1 cellular context compared by ENCODE assay signal in the genomic region with DNA sequence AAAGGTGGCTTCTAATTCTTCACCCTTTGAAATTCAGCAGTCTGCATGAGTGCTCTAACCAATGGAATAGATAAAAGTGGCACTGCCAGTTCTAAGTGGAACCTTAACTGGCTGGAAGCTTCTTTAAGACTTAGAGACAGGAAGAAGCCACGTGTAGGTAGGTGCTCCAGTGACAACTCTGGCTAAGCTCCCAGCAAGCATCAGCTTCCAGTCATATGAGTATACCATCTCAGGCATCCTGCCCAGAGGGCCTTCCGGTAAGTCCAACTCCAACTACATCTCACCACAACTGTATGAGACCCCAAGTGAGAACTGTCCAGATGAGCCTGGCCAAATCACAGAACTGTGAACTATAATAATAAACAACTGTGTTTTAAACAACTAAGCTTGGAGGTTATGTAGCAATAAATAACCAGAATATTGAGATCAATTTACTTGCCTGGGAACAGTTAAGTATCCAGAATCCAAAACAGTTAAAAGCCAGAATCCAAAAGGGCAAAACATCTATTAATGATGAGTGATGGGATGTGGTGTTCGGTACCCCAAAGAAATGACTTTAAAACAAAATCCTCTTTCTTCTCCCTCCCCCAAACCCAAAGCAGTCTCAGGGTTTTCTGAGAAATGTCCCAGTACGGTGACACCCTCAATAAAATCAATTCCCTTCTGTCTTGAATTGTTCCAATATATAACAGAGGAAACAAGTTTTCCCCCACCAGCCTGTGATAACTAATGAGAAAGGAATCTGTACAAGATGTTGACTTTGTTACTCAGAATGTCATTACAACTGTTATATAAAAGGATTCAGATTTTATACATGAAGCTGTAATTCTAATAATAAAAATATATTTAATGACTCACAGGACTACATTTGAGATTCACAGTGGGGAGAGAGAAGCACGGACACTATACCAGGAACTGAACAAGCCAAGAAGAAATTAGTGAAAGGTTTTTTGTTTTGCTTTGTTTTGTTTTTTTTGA.
TF ChIP-seq lines count a peak whose summit lies in the region.

No MANE protein-coding gene starts in this region.

TF ChIP-seq in SK-N-SH, 30 proteins besides CTCF, POLR2A, EP300 and RAD21 (continued from another document):
- TF ChIP-seq, protein P1, sequence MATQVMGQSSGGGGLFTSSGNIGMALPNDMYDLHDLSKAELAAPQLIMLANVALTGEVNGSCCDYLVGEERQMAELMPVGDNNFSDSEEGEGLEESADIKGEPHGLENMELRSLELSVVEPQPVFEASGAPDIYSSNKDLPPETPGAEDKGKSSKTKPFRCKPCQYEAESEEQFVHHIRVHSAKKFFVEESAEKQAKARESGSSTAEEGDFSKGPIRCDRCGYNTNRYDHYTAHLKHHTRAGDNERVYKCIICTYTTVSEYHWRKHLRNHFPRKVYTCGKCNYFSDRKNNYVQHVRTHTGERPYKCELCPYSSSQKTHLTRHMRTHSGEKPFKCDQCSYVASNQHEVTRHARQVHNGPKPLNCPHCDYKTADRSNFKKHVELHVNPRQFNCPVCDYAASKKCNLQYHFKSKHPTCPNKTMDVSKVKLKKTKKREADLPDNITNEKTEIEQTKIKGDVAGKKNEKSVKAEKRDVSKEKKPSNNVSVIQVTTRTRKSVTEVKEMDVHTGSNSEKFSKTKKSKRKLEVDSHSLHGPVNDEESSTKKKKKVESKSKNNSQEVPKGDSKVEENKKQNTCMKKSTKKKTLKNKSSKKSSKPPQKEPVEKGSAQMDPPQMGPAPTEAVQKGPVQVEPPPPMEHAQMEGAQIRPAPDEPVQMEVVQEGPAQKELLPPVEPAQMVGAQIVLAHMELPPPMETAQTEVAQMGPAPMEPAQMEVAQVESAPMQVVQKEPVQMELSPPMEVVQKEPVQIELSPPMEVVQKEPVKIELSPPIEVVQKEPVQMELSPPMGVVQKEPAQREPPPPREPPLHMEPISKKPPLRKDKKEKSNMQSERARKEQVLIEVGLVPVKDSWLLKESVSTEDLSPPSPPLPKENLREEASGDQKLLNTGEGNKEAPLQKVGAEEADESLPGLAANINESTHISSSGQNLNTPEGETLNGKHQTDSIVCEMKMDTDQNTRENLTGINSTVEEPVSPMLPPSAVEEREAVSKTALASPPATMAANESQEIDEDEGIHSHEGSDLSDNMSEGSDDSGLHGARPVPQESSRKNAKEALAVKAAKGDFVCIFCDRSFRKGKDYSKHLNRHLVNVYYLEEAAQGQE (IDR thresholded peaks at IDR 0.05; ENCODE audit: low read depth, low read length) = no peak
- TF ChIP-seq FOXM1 (IDR thresholded peaks at IDR 0.05; ENCODE audit: low read depth) (no peak), FOSL2 (IDR thresholded peaks at IDR 0.05; ENCODE audit: borderline replicate concordance, low read depth) (peak; percentile 83), TEAD4 (IDR thresholded peaks at IDR 0.05; ENCODE audit: borderline replicate concordance, insufficient read depth) (peak; percentile 42; the same call in 1 of the 2 replicates), RCOR1 (IDR thresholded peaks at IDR 0.05; ENCODE audit: low read length) (no peak), MEF2A (IDR thresholded peaks at IDR 0.05; ENCODE audit: borderline replicate concordance, low read depth) (peak; percentile 85), GABPA (IDR thresholded peaks at IDR 0.05; ENCODE audit: low read depth) (0 out of 2 replicates have a peak, but pooled peaks have one; percentile 12), NFIC (IDR thresholded peaks at IDR 0.05; ENCODE audit: borderline replicate concordance) (peak; percentile 89), CHD2 (IDR thresholded peaks at IDR 0.05; ENCODE audit: low read length, partially characterized antibody) (no peak), EZH2phosphoT487 (IDR thresholded peaks at IDR 0.05; ENCODE audit: borderline replicate concordance, low read depth) (no peak), TCF12 (IDR thresholded peaks at IDR 0.05) (peak; percentile 80), SIN3A (IDR thresholded peaks at IDR 0.05; ENCODE audit: borderline replicate concordance, low read depth, low read length) (peak; percentile 60; the same call in 1 of the 2 replicates), RXRA (IDR thresholded peaks at IDR 0.05; ENCODE audit: borderline replicate concordance, low read depth) (no peak), MXI1 (IDR thresholded peaks at IDR 0.05; ENCODE audit: low read depth, low read length) (0 out of 2 replicates have a peak, but pooled peaks have one; percentile 13), JUND (IDR thresholded peaks at IDR 0.05) (peak; percentile 77), YY1 (IDR thresholded peaks at IDR 0.05; ENCODE audit: low read depth) (no peak), FOXJ3 (CRISPR knock-in tag; IDR thresholded peaks at IDR 0.05) (no peak), NRF1 (IDR thresholded peaks at IDR 0.05; ENCODE audit: low read depth, low read length) (no peak), TAF1 (IDR thresholded peaks at IDR 0.05; ENCODE audit: borderline replicate concordance, low read depth, low read length) (peak; percentile 26; the same call in 1 of the 2 replicates), ELF1 (IDR thresholded peaks at IDR 0.05) (0 out of 2 replicates have a peak, but pooled peaks have one; percentile 40), SMC3 (IDR thresholded peaks at IDR 0.05; ENCODE audit: low read depth, low read length) (no peak), RFX5 (IDR thresholded peaks at IDR 0.05; ENCODE audit: low read length) (no peak)
- TF ChIP-seq, protein P2, sequence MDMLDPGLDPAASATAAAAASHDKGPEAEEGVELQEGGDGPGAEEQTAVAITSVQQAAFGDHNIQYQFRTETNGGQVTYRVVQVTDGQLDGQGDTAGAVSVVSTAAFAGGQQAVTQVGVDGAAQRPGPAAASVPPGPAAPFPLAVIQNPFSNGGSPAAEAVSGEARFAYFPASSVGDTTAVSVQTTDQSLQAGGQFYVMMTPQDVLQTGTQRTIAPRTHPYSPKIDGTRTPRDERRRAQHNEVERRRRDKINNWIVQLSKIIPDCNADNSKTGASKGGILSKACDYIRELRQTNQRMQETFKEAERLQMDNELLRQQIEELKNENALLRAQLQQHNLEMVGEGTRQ (IDR thresholded peaks at IDR 0.05; ENCODE audit: borderline replicate concordance, low read depth, low read length) = no peak
- TF ChIP-seq, protein P3, sequence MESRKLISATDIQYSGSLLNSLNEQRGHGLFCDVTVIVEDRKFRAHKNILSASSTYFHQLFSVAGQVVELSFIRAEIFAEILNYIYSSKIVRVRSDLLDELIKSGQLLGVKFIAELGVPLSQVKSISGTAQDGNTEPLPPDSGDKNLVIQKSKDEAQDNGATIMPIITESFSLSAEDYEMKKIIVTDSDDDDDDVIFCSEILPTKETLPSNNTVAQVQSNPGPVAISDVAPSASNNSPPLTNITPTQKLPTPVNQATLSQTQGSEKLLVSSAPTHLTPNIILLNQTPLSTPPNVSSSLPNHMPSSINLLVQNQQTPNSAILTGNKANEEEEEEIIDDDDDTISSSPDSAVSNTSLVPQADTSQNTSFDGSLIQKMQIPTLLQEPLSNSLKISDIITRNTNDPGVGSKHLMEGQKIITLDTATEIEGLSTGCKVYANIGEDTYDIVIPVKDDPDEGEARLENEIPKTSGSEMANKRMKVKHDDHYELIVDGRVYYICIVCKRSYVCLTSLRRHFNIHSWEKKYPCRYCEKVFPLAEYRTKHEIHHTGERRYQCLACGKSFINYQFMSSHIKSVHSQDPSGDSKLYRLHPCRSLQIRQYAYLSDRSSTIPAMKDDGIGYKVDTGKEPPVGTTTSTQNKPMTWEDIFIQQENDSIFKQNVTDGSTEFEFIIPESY (IDR thresholded peaks at IDR 0.05; ENCODE audit: borderline replicate concordance, low read depth) = 0 out of 2 replicates have a peak, but pooled peaks have one; percentile 9
- TF ChIP-seq, protein P4, sequence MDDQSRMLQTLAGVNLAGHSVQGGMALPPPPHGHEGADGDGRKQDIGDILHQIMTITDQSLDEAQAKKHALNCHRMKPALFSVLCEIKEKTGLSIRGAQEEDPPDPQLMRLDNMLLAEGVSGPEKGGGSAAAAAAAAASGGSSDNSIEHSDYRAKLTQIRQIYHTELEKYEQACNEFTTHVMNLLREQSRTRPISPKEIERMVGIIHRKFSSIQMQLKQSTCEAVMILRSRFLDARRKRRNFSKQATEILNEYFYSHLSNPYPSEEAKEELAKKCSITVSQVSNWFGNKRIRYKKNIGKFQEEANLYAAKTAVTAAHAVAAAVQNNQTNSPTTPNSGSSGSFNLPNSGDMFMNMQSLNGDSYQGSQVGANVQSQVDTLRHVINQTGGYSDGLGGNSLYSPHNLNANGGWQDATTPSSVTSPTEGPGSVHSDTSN (IDR thresholded peaks at IDR 0.05) = peak; percentile 80
- TF ChIP-seq, protein P5, sequence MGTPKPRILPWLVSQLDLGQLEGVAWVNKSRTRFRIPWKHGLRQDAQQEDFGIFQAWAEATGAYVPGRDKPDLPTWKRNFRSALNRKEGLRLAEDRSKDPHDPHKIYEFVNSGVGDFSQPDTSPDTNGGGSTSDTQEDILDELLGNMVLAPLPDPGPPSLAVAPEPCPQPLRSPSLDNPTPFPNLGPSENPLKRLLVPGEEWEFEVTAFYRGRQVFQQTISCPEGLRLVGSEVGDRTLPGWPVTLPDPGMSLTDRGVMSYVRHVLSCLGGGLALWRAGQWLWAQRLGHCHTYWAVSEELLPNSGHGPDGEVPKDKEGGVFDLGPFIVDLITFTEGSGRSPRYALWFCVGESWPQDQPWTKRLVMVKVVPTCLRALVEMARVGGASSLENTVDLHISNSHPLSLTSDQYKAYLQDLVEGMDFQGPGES (IDR thresholded peaks at IDR 0.05; ENCODE audit: low read depth, low read length) = no peak
- TF ChIP-seq, protein P6, sequence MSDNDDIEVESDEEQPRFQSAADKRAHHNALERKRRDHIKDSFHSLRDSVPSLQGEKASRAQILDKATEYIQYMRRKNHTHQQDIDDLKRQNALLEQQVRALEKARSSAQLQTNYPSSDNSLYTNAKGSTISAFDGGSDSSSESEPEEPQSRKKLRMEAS (IDR thresholded peaks at IDR 0.05; ENCODE audit: low read depth) = peak; percentile 97
TF ChIP-seq in SK-N-SH: peak in this region for 16.
